Comparison of ENCODE assay signal across 28 cellular contexts in genomic region chr2:20064841-20065240, GRCh38. TPM values are rescaled to one million over a fixed set of nuclear protein-coding genes. Genes with fewer than 3 reads are reported as not detected.
A peak's percentile ranks its signal among the peaks of the same experiment; 100 is the strongest.
DNase-seq lines count a peak whose midpoint lies in the region; ATAC-seq, FAIRE-seq and TF ChIP-seq lines count a peak whose summit lies in the region.
"Had no signal": no experiment of that assay in that cellular context is flagged by ENCODE, and none has a peak within 500 bp of the region (broad histone marks: within the 10 kb centered on the region; RNA-seq: fewer than 3 reads in every experiment).

No MANE protein-coding gene starts in this region.

- H3K79me2 ChIP-seq in keratinocyte (ENCODE audit: control insufficient read depth, insufficient read depth, low read length), result no peaks in the 10 kb centered on the region
- H3K79me2 ChIP-seq in trophoblast cell (ENCODE audit: control insufficient read depth, insufficient read depth, low read length, poor library complexity), result peaks cover 3% of the 10 kb centered on the region

- ATAC-seq in right lobe of liver, result no peak
- ATAC-seq: CD8-positive, alpha-beta T cell had no signal

- H3K9me3 ChIP-seq in breast epithelium (no peaks in the 10 kb centered on the region), keratinocyte (ENCODE audit: control insufficient read depth, low read depth, low read length) (no peaks in the 10 kb centered on the region), trophoblast cell (ENCODE audit: insufficient read depth, low read depth, low read length) (peaks cover 3% of the 10 kb centered on the region), right lobe of liver (no peaks in the 10 kb centered on the region)

- no peak overlapping the region for H4K91ac ChIP-seq in trophoblast cell (ENCODE audit: low read depth, low read length)

- no peak overlapping the region for H3K18ac ChIP-seq in trophoblast cell (ENCODE audit: low read length)

- H3K9ac ChIP-seq in keratinocyte (ENCODE audit: control insufficient read depth, extremely low read depth, insufficient read depth, low read length), result no peak overlapping the region
- no peak overlapping the region for H3K9ac ChIP-seq in trophoblast cell (ENCODE audit: low read length)

- peak overlapping the region; percentile 66 for H2BK12ac ChIP-seq in trophoblast cell (ENCODE audit: low read length)

- no peaks in the 10 kb centered on the region for H4K20me1 ChIP-seq in keratinocyte (ENCODE audit: control insufficient read depth, extremely low read depth, insufficient read depth, low read length)

- no peak overlapping the region for H4K8ac ChIP-seq in trophoblast cell (ENCODE audit: low read depth, low read length)

- H3K4ac ChIP-seq in trophoblast cell (ENCODE audit: low read depth, low read length), result no peak overlapping the region

- peak overlapping the region; percentile 19 for H3K14ac ChIP-seq in trophoblast cell (ENCODE audit: low read length)

- H4K12ac ChIP-seq in trophoblast cell (ENCODE audit: low read depth, low read length), result no peak overlapping the region

- BruUV-seq in MCF 10A (replicated peaks; lab: Mats Ljungman, UMichigan), result no TSS peak

- peak overlapping the region; percentile 74 for H3K27ac Mint-ChIP-seq in MCF 10A (ENCODE audit: low read depth, unreplicated experiment)
- H3K27ac Mint-ChIP-seq in activated T-cell treated with anti-CD3 and anti-CD28 coated beads, Interleukin-2, amount 50 U/mL, for 24 hours, result no peak overlapping the region
- H3K27ac Mint-ChIP-seq: CD8-positive, alpha-beta T cell; IgD-negative memory B cell had no signal

- H3K27ac ChIP-seq in breast epithelium, result no peak overlapping the region
- peak overlapping the region; percentile 7 for H3K27ac ChIP-seq in keratinocyte (ENCODE audit: control insufficient read depth, insufficient read depth, low read length)
- H3K27ac ChIP-seq in trophoblast cell (ENCODE audit: low read depth, low read length), result peak overlapping the region; percentile 9
- H3K27ac ChIP-seq in right lobe of liver, result no peak overlapping the region
- H3K27ac ChIP-seq: 22Rv1 had no signal

- no peak overlapping the region for H3K23ac ChIP-seq in trophoblast cell (ENCODE audit: low read length)

- dilution Hi-C loops in keratinocyte (cut with MboI; ENCODE audit: extremely low pct_ligation_motif_present, low sequenced_read_pairs), result no loop called here

- no peaks in the 10 kb centered on the region for H3K9me1 ChIP-seq in keratinocyte (ENCODE audit: control insufficient read depth, extremely low read depth, insufficient read depth, low read length)

- POLR2A ChIA-PET in MCF 10A (lab: Yijun Ruan, JAX), result interaction anchor here (1.8 to 17.0 kb wide), 5 partner anchors 13 to 167 kb away, joined by 5 to 522 read pairs (median 7); partner anchors contain the start of gene LAPTM4A

- H3K4me3 Mint-ChIP-seq in MCF 10A (ENCODE audit: unreplicated experiment), result no peak overlapping the region
- H3K4me3 Mint-ChIP-seq in activated T-cell treated with anti-CD3 and anti-CD28 coated beads, Interleukin-2, amount 50 U/mL, for 24 hours, result no peak overlapping the region
- H3K4me3 Mint-ChIP-seq: CD8-positive, alpha-beta T cell; IgD-negative memory B cell had no signal

- TF ChIP-seq POLR2A in breast epithelium (IDR thresholded peaks at IDR 0.05) (no peak), right lobe of liver (IDR thresholded peaks at IDR 0.05) (no peak)

- H3K4me1 ChIP-seq in breast epithelium (no peaks in the 10 kb centered on the region), keratinocyte (ENCODE audit: control insufficient read depth, extremely low read depth, insufficient read depth, low read length) (peaks cover 40% of the 10 kb centered on the region), trophoblast cell (ENCODE audit: control insufficient read depth in 1 of 2, insufficient read depth in 2 of 2, low read length in 2 of 2) (peaks cover 10 to 20% of the 10 kb centered on the region in 2 experiments), right lobe of liver (no peaks in the 10 kb centered on the region)

- CTCF ChIA-PET in MCF 10A (lab: Yijun Ruan, JAX), result interaction anchor here (0.7 to 1.3 kb wide), 2 partner anchors 11 to 33 kb away, joined by 3 read pairs; no protein-coding TSS in a partner anchor

- DNase-seq in MCF 10A (ENCODE audit: unreplicated experiment) (no peak), breast epithelium (ENCODE audit: low spot score in 2 of 2) (no peak), keratinocyte (ENCODE audit: low read depth, low spot score) (no peak), trophoblast cell (peak in 1 of 2 donors; percentile 20), GM19239 (ENCODE audit: insufficient read length, low spot score) (no peak), Kasumi-1 (lab: John Stamatoyannopoulos, UW) (no peak), right lobe of liver (no peak)
- DNase-seq in activated T-cell treated with anti-CD3 and anti-CD28 coated beads, Interleukin-2, amount 50 U/mL, for 24 hours, result no peak
- DNase-seq: AML-193; C1 segment of cervical spinal cord; CD8-positive, alpha-beta T cell; DMS153; GOT3; HCEC 1CT; Karpas-422; MM.1S; NCI-H1048; NCI-H1417 treated with DMSO at 0.1 percent for 48 hours; NCI-H187; NCI-H446; NCI-H526; Right ventricle myocardium superior had no signal

- no peak overlapping the region for H2BK120ac ChIP-seq in trophoblast cell (ENCODE audit: insufficient read depth, low read length, poor library complexity)

- H2AFZ ChIP-seq in keratinocyte (ENCODE audit: control insufficient read depth, low read length) (no peak overlapping the region), trophoblast cell (ENCODE audit: insufficient read depth, low read length, poor library complexity) (no peak overlapping the region)

- no peak overlapping the region for H2AK5ac ChIP-seq in trophoblast cell (ENCODE audit: low read length)

- no peak overlapping the region for H2BK5ac ChIP-seq in trophoblast cell (ENCODE audit: low read depth, low read length, poor library complexity)

- H3K4me3 ChIP-seq in breast epithelium (no peak overlapping the region), keratinocyte (ENCODE audit: control insufficient read depth in 2 of 3, extremely low read depth in 1 of 3, insufficient read depth in 2 of 3, low read depth in 1 of 3, low read length in 3 of 3) (no peak overlapping the region), trophoblast cell (ENCODE audit: low read depth, low read length) (no peak overlapping the region), right lobe of liver (no peak overlapping the region)

- TF ChIP-seq CTCF in MCF 10A (IDR thresholded peaks at IDR 0.05; ENCODE audit: unreplicated experiment) (no peak), breast epithelium (IDR thresholded peaks at IDR 0.05) (no peak), keratinocyte (optimal IDR thresholded peaks at IDR 0.05 in 1 of 3, IDR thresholded peaks at IDR 0.05 in 1 of 3, conservative IDR thresholded peaks at IDR 0.05 in 1 of 3; ENCODE audit: extremely low read depth in 1 of 3, insufficient read depth in 2 of 3, low read length in 3 of 3) (no peak), right lobe of liver (IDR thresholded peaks at IDR 0.05) (no peak)

- H3K27me3 ChIP-seq in breast epithelium (no peaks in the 10 kb centered on the region), keratinocyte (ENCODE audit: control insufficient read depth, extremely low read depth, insufficient read depth, low read length) (no peaks in the 10 kb centered on the region), trophoblast cell (ENCODE audit: insufficient read depth, low read length) (no peaks in the 10 kb centered on the region), right lobe of liver (no peaks in the 10 kb centered on the region)

- H3K4me2 ChIP-seq in keratinocyte (ENCODE audit: control insufficient read depth, extremely low read depth, insufficient read depth, low read depth, low read length) (peak overlapping the region; percentile 9), trophoblast cell (ENCODE audit: low read length) (no peak overlapping the region)

- FAIRE-seq in keratinocyte (lab: Jason Lieb, UNC) (no peak), GM19239 (lab: Jason Lieb, UNC) (no peak)
- FAIRE-seq: G401.6, GM12892, RCC 7860 had no signal

- H3K36me3 Mint-ChIP-seq in MCF 10A (ENCODE audit: insufficient read depth, unreplicated experiment), result peaks cover 12% of the 10 kb centered on the region
- H3K36me3 Mint-ChIP-seq in activated T-cell treated with anti-CD3 and anti-CD28 coated beads, Interleukin-2, amount 50 U/mL, for 24 hours (ENCODE audit: low read depth), result no peaks in the 10 kb centered on the region
- H3K36me3 Mint-ChIP-seq: CD8-positive, alpha-beta T cell had no signal

- H3K9me3 Mint-ChIP-seq in MCF 10A (ENCODE audit: unreplicated experiment), result peaks cover 6% of the 10 kb centered on the region
- peaks cover 3% of the 10 kb centered on the region for H3K9me3 Mint-ChIP-seq in activated T-cell treated with anti-CD3 and anti-CD28 coated beads, Interleukin-2, amount 50 U/mL, for 24 hours
- H3K9me3 Mint-ChIP-seq: CD8-positive, alpha-beta T cell had no signal

- H3K36me3 ChIP-seq in breast epithelium (no peaks in the 10 kb centered on the region), keratinocyte (ENCODE audit: control insufficient read depth in 2 of 2, extremely low read depth in 1 of 2, insufficient read depth in 2 of 2, low read length in 2 of 2) (no peaks in the 10 kb centered on the region), trophoblast cell (ENCODE audit: control insufficient read depth in 1 of 2, insufficient read depth in 2 of 2, low read length in 2 of 2) (no peaks in the 10 kb centered on the region), right lobe of liver (no peaks in the 10 kb centered on the region)

- no peaks in the 10 kb centered on the region for H3K27me3 Mint-ChIP-seq in MCF 10A (ENCODE audit: insufficient read depth, unreplicated experiment)
- H3K27me3 Mint-ChIP-seq in activated T-cell treated with anti-CD3 and anti-CD28 coated beads, Interleukin-2, amount 50 U/mL, for 24 hours, result peaks cover 5% of the 10 kb centered on the region

- peaks cover 22% of the 10 kb centered on the region for H3K4me1 Mint-ChIP-seq in MCF 10A (ENCODE audit: insufficient read depth, unreplicated experiment)
- H3K4me1 Mint-ChIP-seq in activated T-cell treated with anti-CD3 and anti-CD28 coated beads, Interleukin-2, amount 50 U/mL, for 24 hours (ENCODE audit: low read depth), result peaks cover 2% of the 10 kb centered on the region

- H3K79me1 ChIP-seq in trophoblast cell (ENCODE audit: low read length), result peaks cover 7% of the 10 kb centered on the region

- intact Hi-C loops in MCF 10A (cut with micrococcal nuclease) (no loop called here), breast epithelium (cut with DNase I; ENCODE audit: low total_unique reads) (no loop called here), right lobe of liver (cut with DNase I) (no loop called here)

RNA-seq across cellular contexts. Expression of gene LAPTM4A, which starts 13.4 kb away (rescaled TPM):
- total RNA-seq in MCF 10A (2022) (145 and 160 TPM in 2 replicates), breast epithelium (100 to 1,000 TPM; 199 to 349 (median 264) TPM), right lobe of liver (100 to 1,000 TPM in 4 of 6 experiments, 10 to 100 TPM in 2; 80.0 to 143 (median 126) TPM)
- polyA plus RNA-seq in keratinocyte, result 254 to 509 TPM (median 460 TPM) in 3 replicates
- polyA plus RNA-seq in keratinocyte (2011; ENCODE audit: low read depth), result 67.7 TPM
- 226 and 462 TPM in 2 replicates for polyA plus RNA-seq in keratinocyte (2011; cell fraction: cytosol; rRNA removed)
- polyA plus RNA-seq in keratinocyte (2011; cell fraction: nucleus; rRNA removed), result 737 and 886 TPM in 2 replicates
- 148 and 245 TPM in 2 replicates for polyA plus RNA-seq in keratinocyte (2012; ENCODE audit: low replicate concordance)
- 40.9 to 255 TPM (median 189 TPM) in 3 replicates for polyA minus RNA-seq in keratinocyte
- polyA minus RNA-seq in keratinocyte (2011; cell fraction: cytosol; rRNA and poly(A)+ RNA removed), result 91.5 TPM
- polyA minus RNA-seq in keratinocyte (2011; cell fraction: nucleus; rRNA and poly(A)+ RNA removed), result 165 and 291 TPM in 2 replicates
- polyA plus RNA-seq in trophoblast cell (2013), result 756 and 800 TPM in 2 replicates

RNA-seq across cellular contexts. Expression of gene MATN3, which starts 52.4 kb away (rescaled TPM):
- 0.83 and 0.98 TPM in 2 replicates for total RNA-seq in MCF 10A (2022)
- total RNA-seq in breast epithelium, result 1 to 10 TPM; 1.3 to 2.9 (median 2.6) TPM
- polyA plus RNA-seq in keratinocyte, result 0.81 to 2.4 TPM (median 1.4 TPM) in 3 replicates
- polyA plus RNA-seq in keratinocyte (2011; ENCODE audit: low read depth), result not detected
- 0.51 and 0.56 TPM in 2 replicates for polyA plus RNA-seq in keratinocyte (2011; cell fraction: cytosol; rRNA removed)
- polyA plus RNA-seq in keratinocyte (2011; cell fraction: nucleus; rRNA removed), result 1.7 and 2.5 TPM in 2 replicates
- polyA plus RNA-seq in keratinocyte (2012; ENCODE audit: low replicate concordance), result 0.14 and 1.6 TPM in 2 replicates
- 0.26 to 0.93 TPM (median 0.56 TPM) in 3 replicates for polyA minus RNA-seq in keratinocyte
- polyA minus RNA-seq in keratinocyte (2011; cell fraction: cytosol; rRNA and poly(A)+ RNA removed), result not detected
- polyA minus RNA-seq in keratinocyte (2011; cell fraction: nucleus; rRNA and poly(A)+ RNA removed), result 0.42 and 0.78 TPM in 2 replicates
- polyA plus RNA-seq in trophoblast cell (2013), result 58.1 and 60.8 TPM in 2 replicates
- not detected for total RNA-seq in right lobe of liver
- total RNA-seq: CD8-positive, alpha-beta T cell; OCI-LY7 had no signal
- polyA plus RNA-seq: IgD-negative memory B cell had no signal

Comparison
In these comparisons a context has a peak if more than half of its experiments do, and no peak if none do; other contexts are left out.
1. H3K27ac ChIP-seq: peak in keratinocyte (single experiment) and trophoblast cell (single experiment); none in breast epithelium (0 of 2) and right lobe of liver (0 of 3).